Comparison of ENCODE assay signal across 8 cellular contexts in the genomic region with DNA sequence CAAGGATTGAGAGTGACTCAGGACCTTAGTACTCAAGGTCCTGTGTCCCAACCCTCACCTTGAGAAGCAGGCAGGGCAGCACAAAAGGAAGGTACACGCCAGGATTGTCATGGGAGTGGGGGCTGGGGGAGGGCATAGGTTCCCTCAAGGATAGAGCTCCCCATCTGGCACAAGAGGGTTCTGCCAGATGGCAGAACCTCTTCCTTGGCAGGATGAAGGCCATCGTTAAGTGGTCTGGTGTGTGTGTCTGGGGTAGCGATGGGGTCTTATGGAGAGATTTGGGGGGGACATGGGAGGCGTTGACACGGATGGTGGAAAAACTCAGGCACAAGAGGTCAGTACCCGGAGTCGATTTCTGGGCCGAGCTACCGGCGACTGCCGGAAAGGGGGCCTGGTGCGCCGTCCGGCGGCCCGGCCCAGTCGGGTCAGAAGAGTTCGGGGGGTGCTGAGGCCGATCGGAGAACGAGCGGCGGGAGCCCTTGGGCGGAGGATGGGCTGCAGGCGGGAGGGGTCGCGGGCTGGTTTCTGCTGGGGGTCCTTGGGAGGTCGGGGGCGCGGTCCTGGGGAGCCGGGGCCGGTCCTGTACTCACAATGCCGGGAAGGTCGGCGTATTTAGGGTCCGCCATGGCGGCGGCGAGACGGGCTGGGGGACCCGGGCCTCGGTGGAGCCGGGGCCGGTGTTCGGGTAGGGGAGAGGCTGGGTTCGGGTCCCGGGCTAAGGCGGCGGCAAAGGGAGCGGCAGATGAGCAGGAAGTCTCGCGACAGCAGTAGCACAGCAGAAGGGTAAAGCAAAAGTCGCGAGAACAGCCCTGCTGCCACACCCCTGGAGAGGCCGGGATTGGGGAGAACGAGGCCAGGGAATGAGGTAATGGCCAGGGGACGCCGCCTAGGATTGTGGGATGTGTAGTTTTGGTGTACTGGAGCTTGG. TPM values are rescaled to one million over a fixed set of nuclear protein-coding genes. Genes with fewer than 3 reads are reported as not detected.
A peak's percentile ranks its signal among the peaks of the same experiment; 100 is the strongest.
DNase-seq lines count a peak whose midpoint lies in the region; ATAC-seq and TF ChIP-seq lines count a peak whose summit lies in the region.

TSS of gene DCTN2 (minus strand) at position 755 of the 928 bp plus-strand sequence. CDS start at position 626, 129 bp downstream.

- peak within 1 kb of the TSS; percentile 99 for H3K9ac ChIP-seq in PC-3 (ENCODE audit: low read length)
- peak within 1 kb of the TSS; percentile 72 to 90 for H3K9ac ChIP-seq in mucosa of rectum (ENCODE audit: low read depth in 1 of 2, low read length in 2 of 2)

- intact Hi-C loops in PC-3 (cut with micrococcal nuclease): loop anchor here (2.0 kb wide), 1 partner anchor 36 kb away; no protein-coding TSS in a partner anchor

- CTCF ChIA-PET in PC-3 (lab: Charles Lee): interaction anchor here (0.5 to 1.0 kb wide), 2 partner anchors 37 to 46 kb away, joined by 4 to 5 read pairs; no protein-coding TSS in a partner anchor

- ATAC-seq in GM21576 (IDR thresholded peaks at IDR 0.05; ENCODE audit: unreplicated experiment) (peak; percentile 98), PC-3 (peak; percentile 98)

- TF ChIP-seq EP300 in Ishikawa (IDR thresholded peaks at IDR 0.05; ENCODE audit: borderline replicate concordance): no peak

- no peak for TF ChIP-seq RAD21 in Ishikawa (IDR thresholded peaks at IDR 0.05; ENCODE audit: low read depth)

- H3K4me3 ChIP-seq in PC-3 (ENCODE audit: low read length) (peak within 1 kb of the TSS; percentile 89), epithelial cell of proximal tubule (ENCODE audit: low read depth, low read length) (peak within 1 kb of the TSS; percentile 98), mucosa of rectum (ENCODE audit: low read length in 2 of 2) (peak within 1 kb of the TSS; percentile 86 to 96)

- peaks cover 2% of the 10 kb centered on the region; the same call in 1 of the 2 replicates for H3K36me3 ChIP-seq in PC-3 (ENCODE audit: low read depth, low read length)
- H3K36me3 ChIP-seq in mucosa of rectum (ENCODE audit: control insufficient read depth in 2 of 2, insufficient read depth in 2 of 2, low read length in 2 of 2): no peaks in the 10 kb centered on the region

- H3K27me3 ChIP-seq in PC-3 (ENCODE audit: low read length): no peaks in the 10 kb centered on the region
- peaks cover 18 to 23% of the 10 kb centered on the region in 2 donors for H3K27me3 ChIP-seq in mucosa of rectum (ENCODE audit: control insufficient read depth in 2 of 2, insufficient read depth in 2 of 2, low read length in 2 of 2)

- H3K27ac ChIP-seq in PC-3 (ENCODE audit: low read length) (peak within 1 kb of the TSS; percentile 49), mucosa of rectum (ENCODE audit: low read depth in 2 of 2, low read length in 2 of 2) (peak within 1 kb of the TSS; percentile 89 to 91)

- no peaks in the 10 kb centered on the region for H3F3A ChIP-seq in PC-3 (ENCODE audit: low read length, unreplicated experiment)

- POLR2A ChIA-PET in PC-3 (lab: Charles Lee; ENCODE audit: unreplicated experiment): interaction anchor here (0.5 to 0.6 kb wide), 3 partner anchors 25 to 777 kb away, joined by 3 to 5 read pairs (median 4); no protein-coding TSS in a partner anchor

- H3K9me3 ChIP-seq in PC-3 (ENCODE audit: low read length) (no peaks in the 10 kb centered on the region), mucosa of rectum (ENCODE audit: control insufficient read depth in 2 of 2, low read length in 2 of 2) (no peaks in the 10 kb centered on the region)

- no peaks in the 10 kb centered on the region for H4K20me1 ChIP-seq in PC-3 (ENCODE audit: low read length)

- H3K79me2 ChIP-seq in PC-3 (ENCODE audit: low read length): peaks cover 26% of the 10 kb centered on the region

- H3K4me1 ChIP-seq in PC-3 (ENCODE audit: insufficient read depth, low read length) (peaks cover 15% of the 10 kb centered on the region), mucosa of rectum (ENCODE audit: control insufficient read depth in 2 of 2, insufficient read depth in 2 of 2, low read length in 2 of 2) (peaks cover 12 to 19% of the 10 kb centered on the region in 2 donors)

- peak within 1 kb of the TSS; percentile 90 for H3K4me2 ChIP-seq in PC-3 (ENCODE audit: low read length)

- BruUV-seq in PC-3 (replicated peaks; lab: Mats Ljungman, UMichigan): TSS peak; percentile 88

- H3K9me2 ChIP-seq in PC-3 (replicated peaks; ENCODE audit: low read length): no peaks in the 10 kb centered on the region

- peak within 1 kb of the TSS; percentile 86 for H2AFZ ChIP-seq in PC-3 (ENCODE audit: low read length)

- peak; percentile 98 for DNase-seq in DMS153 treated with DMSO at 0.1 percent for 48 hours (lab: John Stamatoyannopoulos, UW; ENCODE audit: unreplicated experiment)
- peak; percentile 96 for DNase-seq in PC-3
- peak; percentile 92 for DNase-seq in activated T-cell treated with anti-CD3 and anti-CD28 coated beads for 48 hours (ENCODE audit: low read depth)
- peak; percentile 67 for DNase-seq in epithelial cell of proximal tubule (ENCODE audit: low read depth)
- DNase-seq in stimulated activated CD8-positive, alpha-beta memory T cell treated with anti-CD3 and anti-CD28 coated beads, Interleukin-4, amount 100 ng/mL, for 48 hours: peak; percentile 94

- TF ChIP-seq CTCF in PC-3 (conservative IDR thresholded peaks at IDR 0.05; ENCODE audit: low read depth, low read length) (no peak), epithelial cell of proximal tubule (conservative IDR thresholded peaks at IDR 0.05; ENCODE audit: low read depth, low read length) (peak; percentile 39)

TF ChIP-seq in Ishikawa, 13 proteins besides CTCF, POLR2A, EP300 and RAD21:
- TF ChIP-seq EGR1 (IDR thresholded peaks at IDR 0.05): no peak
- peak; percentile 66 for TF ChIP-seq YY1 (IDR thresholded peaks at IDR 0.05; ENCODE audit: low read depth)
- TF ChIP-seq NFIC (IDR thresholded peaks at IDR 0.05): no peak
- peak; percentile 89 for TF ChIP-seq CREB1 (IDR thresholded peaks at IDR 0.05; ENCODE audit: low read depth)
- TF ChIP-seq TCF12 (IDR thresholded peaks at IDR 0.05; ENCODE audit: low read depth): no peak
- TF ChIP-seq FOXM1 (IDR thresholded peaks at IDR 0.05; ENCODE audit: borderline replicate concordance, low read depth): no peak
- peak; percentile 84 for TF ChIP-seq TAF1 (IDR thresholded peaks at IDR 0.05; ENCODE audit: low read depth)
- no peak for TF ChIP-seq CEBPB (IDR thresholded peaks at IDR 0.05)
- TF ChIP-seq, protein P1, sequence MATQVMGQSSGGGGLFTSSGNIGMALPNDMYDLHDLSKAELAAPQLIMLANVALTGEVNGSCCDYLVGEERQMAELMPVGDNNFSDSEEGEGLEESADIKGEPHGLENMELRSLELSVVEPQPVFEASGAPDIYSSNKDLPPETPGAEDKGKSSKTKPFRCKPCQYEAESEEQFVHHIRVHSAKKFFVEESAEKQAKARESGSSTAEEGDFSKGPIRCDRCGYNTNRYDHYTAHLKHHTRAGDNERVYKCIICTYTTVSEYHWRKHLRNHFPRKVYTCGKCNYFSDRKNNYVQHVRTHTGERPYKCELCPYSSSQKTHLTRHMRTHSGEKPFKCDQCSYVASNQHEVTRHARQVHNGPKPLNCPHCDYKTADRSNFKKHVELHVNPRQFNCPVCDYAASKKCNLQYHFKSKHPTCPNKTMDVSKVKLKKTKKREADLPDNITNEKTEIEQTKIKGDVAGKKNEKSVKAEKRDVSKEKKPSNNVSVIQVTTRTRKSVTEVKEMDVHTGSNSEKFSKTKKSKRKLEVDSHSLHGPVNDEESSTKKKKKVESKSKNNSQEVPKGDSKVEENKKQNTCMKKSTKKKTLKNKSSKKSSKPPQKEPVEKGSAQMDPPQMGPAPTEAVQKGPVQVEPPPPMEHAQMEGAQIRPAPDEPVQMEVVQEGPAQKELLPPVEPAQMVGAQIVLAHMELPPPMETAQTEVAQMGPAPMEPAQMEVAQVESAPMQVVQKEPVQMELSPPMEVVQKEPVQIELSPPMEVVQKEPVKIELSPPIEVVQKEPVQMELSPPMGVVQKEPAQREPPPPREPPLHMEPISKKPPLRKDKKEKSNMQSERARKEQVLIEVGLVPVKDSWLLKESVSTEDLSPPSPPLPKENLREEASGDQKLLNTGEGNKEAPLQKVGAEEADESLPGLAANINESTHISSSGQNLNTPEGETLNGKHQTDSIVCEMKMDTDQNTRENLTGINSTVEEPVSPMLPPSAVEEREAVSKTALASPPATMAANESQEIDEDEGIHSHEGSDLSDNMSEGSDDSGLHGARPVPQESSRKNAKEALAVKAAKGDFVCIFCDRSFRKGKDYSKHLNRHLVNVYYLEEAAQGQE (IDR thresholded peaks at IDR 0.05; ENCODE audit: low read depth): no peak
- TF ChIP-seq USF1 (IDR thresholded peaks at IDR 0.05): peak; percentile 6; the same call in 1 of the 2 replicates
- peak; percentile 95 for TF ChIP-seq ZBTB7A (IDR thresholded peaks at IDR 0.05; ENCODE audit: low read depth)
- no peak; the same call in 1 of the 2 replicates for TF ChIP-seq TEAD4 (IDR thresholded peaks at IDR 0.05)
- TF ChIP-seq, protein P2, sequence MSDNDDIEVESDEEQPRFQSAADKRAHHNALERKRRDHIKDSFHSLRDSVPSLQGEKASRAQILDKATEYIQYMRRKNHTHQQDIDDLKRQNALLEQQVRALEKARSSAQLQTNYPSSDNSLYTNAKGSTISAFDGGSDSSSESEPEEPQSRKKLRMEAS (IDR thresholded peaks at IDR 0.05): peak; percentile 24; the same call in 1 of the 2 replicates

RNA-seq across cellular contexts. Expression of gene DCTN2, which starts in this region (rescaled TPM):
- total RNA-seq in PC-3 (2014; rRNA removed): 88.5 and 96.4 TPM in 2 replicates
- 140 and 202 TPM in 2 replicates for total RNA-seq in epithelial cell of proximal tubule

Comparison
In these comparisons a context has a peak if more than half of its experiments do, and no peak if none do; other contexts are left out.
1. Peak in every context shown above with its lines: DNase-seq, ATAC-seq, H3K4me3 ChIP-seq and H3K27ac ChIP-seq.